ENCODE assay signal across 8 cellular contexts in genomic region chr10:86400705-86401587, GRCh38. TPM values are rescaled to one million over a fixed set of nuclear protein-coding genes. Genes with fewer than 3 reads are reported as not detected.
DNase-seq lines count a peak whose midpoint lies in the region; ATAC-seq lines count a peak whose summit lies in the region.

No MANE protein-coding gene starts in this region.

- H3K9me3 Mint-ChIP-seq in activated naive CD4-positive, alpha-beta T cell treated with anti-CD3 and anti-CD28 coated beads, Interleukin-2, amount 10 ng/mL, durations not matched to agents 7 days and 5 days, result no peaks in the 10 kb centered on the region

- DNase-seq in NCI-H1092 (lab: John Stamatoyannopoulos, UW) (peak; percentile 10), NCI-H1092 treated with DMSO at 0.1 percent for 48 hours (lab: John Stamatoyannopoulos, UW) (no peak), RPMI7951 (ENCODE audit: low read depth) (peak; percentile 40), left cardiac atrium (peak; percentile 75), sciatic nerve (ENCODE audit: low spot score) (peak; percentile 69), NCI-H345 (lab: John Stamatoyannopoulos, UW) (no peak)
- peak; percentile 74 for DNase-seq in activated naive CD4-positive, alpha-beta T cell treated with anti-CD3 and anti-CD28 coated beads, Interleukin-2, amount 10 ng/mL, durations not matched to agents 7 days and 5 days

- H3K4me3 Mint-ChIP-seq in activated naive CD4-positive, alpha-beta T cell treated with anti-CD3 and anti-CD28 coated beads, Interleukin-2, amount 10 ng/mL, durations not matched to agents 7 days and 5 days, result peak overlapping the region; percentile 85

- intact Hi-C loops in left cardiac atrium (cut with DNase I), result loop anchor here in 1 of 2 donors (2.0 kb wide), 1 partner anchor 184 kb away; no protein-coding TSS in a partner anchor
- intact Hi-C loops in sciatic nerve (cut with DNase I), result loop anchor here (5.0 kb wide), 1 partner anchor 196 kb away; no protein-coding TSS in a partner anchor

- no peaks in the 10 kb centered on the region for H3K36me3 Mint-ChIP-seq in activated naive CD4-positive, alpha-beta T cell treated with anti-CD3 and anti-CD28 coated beads, Interleukin-2, amount 10 ng/mL, durations not matched to agents 7 days and 5 days

- peak overlapping the region; percentile 91 for H3K27ac Mint-ChIP-seq in activated naive CD4-positive, alpha-beta T cell treated with anti-CD3 and anti-CD28 coated beads, Interleukin-2, amount 10 ng/mL, durations not matched to agents 7 days and 5 days

- peaks cover 18% of the 10 kb centered on the region for H3K4me1 Mint-ChIP-seq in activated naive CD4-positive, alpha-beta T cell treated with anti-CD3 and anti-CD28 coated beads, Interleukin-2, amount 10 ng/mL, durations not matched to agents 7 days and 5 days

- peak; percentile 41 for ATAC-seq in HG02938 (IDR thresholded peaks at IDR 0.05; ENCODE audit: unreplicated experiment)
- peak; percentile 28 to 47 for ATAC-seq in left cardiac atrium
- ATAC-seq in sciatic nerve, result peak; percentile 46

- CTCF ChIA-PET in activated naive CD4-positive, alpha-beta T cell treated with anti-CD3 and anti-CD28 coated beads, Interleukin-2, amount 10 ng/mL, durations not matched to agents 7 days and 5 days (lab: Charles Lee), result interaction anchor here (0.7 to 3.4 kb wide), 16 partner anchors 10 to 189 kb away, joined by 3 to 60 read pairs (median 4); partner anchors contain the start of gene WAPL

- peaks cover 37% of the 10 kb centered on the region for H3K27me3 Mint-ChIP-seq in activated naive CD4-positive, alpha-beta T cell treated with anti-CD3 and anti-CD28 coated beads, Interleukin-2, amount 10 ng/mL, durations not matched to agents 7 days and 5 days

RNA-seq across cellular contexts. Expression of gene GRID1, which starts 34.4 kb away (rescaled TPM):
- total RNA-seq in RPMI7951 (2014; rRNA removed; shearing (Covaris generic)), result not detected in 2 replicates
- total RNA-seq in left cardiac atrium, result under 1 TPM; 0.52 to 0.59 TPM
- 15.4 TPM for total RNA-seq in sciatic nerve

Comparison
In these comparisons a context has a peak if more than half of its experiments do, and no peak if none do; other contexts are left out.
1. DNase-seq: peak in NCI-H1092 (single experiment), RPMI7951 (single experiment), activated naive CD4-positive, alpha-beta T cell treated with anti-CD3 and anti-CD28 coated beads, Interleukin-2, amount 10 ng/mL, durations not matched to agents 7 days and 5 days (single experiment), left cardiac atrium (single experiment) and sciatic nerve (single experiment); none in NCI-H1092 treated with DMSO at 0.1 percent for 48 hours (single experiment) and NCI-H345 (single experiment).
2. RNA of gene GRID1, which starts 34.4 kb away (total RNA-seq): 15.4 TPM in sciatic nerve (single experiment); 0.52 to 0.59 TPM in left cardiac atrium and not detected in RPMI7951; every median in the first group is over 10 times any median in the second.
3. Peak in every context shown above with its lines, with median percentiles within 50 percentile points of each other: ATAC-seq.